17 cellular contexts compared by ENCODE assay signal in genomic region chr9:70073756-70074155, GRCh38.
"Had no signal": no experiment of that assay in that cellular context is flagged by ENCODE, and none has a peak within 500 bp of the region (broad histone marks: within the 10 kb centered on the region; RNA-seq: fewer than 3 reads in every experiment).

No MANE protein-coding gene starts in this region.

- H3K36me3 ChIP-seq: thyroid gland had no signal

- ATAC-seq: activated naive CD8-positive, alpha-beta T cell treated with anti-CD3 and anti-CD28 coated beads, Interleukin-2, amount 50 U/mL, for 24 hours; mucosa of descending colon; stimulated activated naive CD8-positive, alpha-beta T cell treated with anti-CD3 and anti-CD28 coated beads, Interleukin-15, amount 100 ng/mL, for 72 hours had no signal

- DNase-seq: activated CD4-positive, alpha-beta memory T cell treated with anti-CD3 and anti-CD28 coated beads, Interleukin-2, amount 10 ng/mL, durations not matched to agents 7 days and 5 days; activated CD8-positive, alpha-beta memory T cell treated with anti-CD3 and anti-CD28 coated beads, Interleukin-2, amount 50 U/mL, for 48 hours; activated naive CD4-positive, alpha-beta T cell treated with Interleukin-2 at 50 U/mL for 16 hours; activated naive CD8-positive, alpha-beta T cell treated with anti-CD3 and anti-CD28 coated beads, Interleukin-2, amount 50 U/mL, for 24 hours; effector CD4-positive, alpha-beta T cell; glutamatergic neuron; left cardiac atrium; mucosa of descending colon; nephron progenitor cell; stimulated activated CD4-positive, alpha-beta T cell treated with anti-CD3 and anti-CD28 coated beads, Interleukin-4, amount 100 ng/mL, for 4 hours; stimulated activated naive CD8-positive, alpha-beta T cell treated with anti-CD3 and anti-CD28 coated beads, Interleukin-15, amount 100 ng/mL, for 72 hours; SW 1271; T-helper 9 cell; thyroid gland had no signal

- H3K27ac ChIP-seq: skin epidermis, thyroid gland, VCaP had no signal

- H3K9me3 ChIP-seq: mucosa of descending colon, thyroid gland had no signal

- H3K4me3 ChIP-seq: coronary artery, mucosa of descending colon, skin epidermis, thyroid gland had no signal

- H3K27me3 ChIP-seq: thyroid gland had no signal
